In genomic region chr6:148332088-148332487, GRCh38 we compare ENCODE assay signal across 17 cellular contexts.
"Had no signal": no experiment of that assay in that cellular context is flagged by ENCODE, and none has a peak within 500 bp of the region (broad histone marks: within the 10 kb centered on the region; RNA-seq: fewer than 3 reads in every experiment).

No MANE protein-coding gene starts in this region.

- H3K9me3 ChIP-seq: colonic mucosa, esophagus muscularis mucosa, left ventricle myocardium inferior, pancreas, thoracic aorta, upper lobe of right lung had no signal

- H3K27ac Mint-ChIP-seq: activated naive CD8-positive, alpha-beta T cell treated with anti-CD3 and anti-CD28 coated beads for 36 hours; stimulated activated memory B cell treated with anti-CD40 and anti-IgM and Interleukin-4, amounts not matched to agents 10 μg/mL and 1 μg/mL and 100 μg/mL, for 72 hours had no signal

- H3K4me2 ChIP-seq: smooth muscle cell had no signal

- H3K4me3 Mint-ChIP-seq: activated naive CD8-positive, alpha-beta T cell treated with anti-CD3 and anti-CD28 coated beads for 36 hours; stimulated activated memory B cell treated with anti-CD40 and anti-IgM and Interleukin-4, amounts not matched to agents 10 μg/mL and 1 μg/mL and 100 μg/mL, for 72 hours had no signal

- H3K27me3 ChIP-seq: colonic mucosa, esophagus muscularis mucosa, foreskin keratinocyte, pancreas, upper lobe of right lung had no signal

- H3K4me1 Mint-ChIP-seq: activated naive CD8-positive, alpha-beta T cell treated with anti-CD3 and anti-CD28 coated beads for 36 hours; stimulated activated memory B cell treated with anti-CD40 and anti-IgM and Interleukin-4, amounts not matched to agents 10 μg/mL and 1 μg/mL and 100 μg/mL, for 72 hours had no signal

- FAIRE-seq: kidney, pancreas had no signal

- H3K27ac ChIP-seq: colonic mucosa, esophagus muscularis mucosa, foreskin keratinocyte, left ventricle myocardium inferior, pancreas, thoracic aorta, upper lobe of right lung, WERI-Rb-1 had no signal

- H3K4me1 ChIP-seq: colonic mucosa had no signal

- ATAC-seq: foreskin keratinocyte; sciatic nerve; stimulated activated memory B cell treated with anti-CD40 and anti-IgM and Interleukin-4, amounts not matched to agents 10 μg/mL and 1 μg/mL and 100 μg/mL, for 72 hours; upper lobe of right lung had no signal

- H3K9me3 Mint-ChIP-seq: activated naive CD8-positive, alpha-beta T cell treated with anti-CD3 and anti-CD28 coated beads for 36 hours; stimulated activated memory B cell treated with anti-CD40 and anti-IgM and Interleukin-4, amounts not matched to agents 10 μg/mL and 1 μg/mL and 100 μg/mL, for 72 hours had no signal

- H3K36me3 ChIP-seq: colonic mucosa, esophagus muscularis mucosa, left ventricle myocardium inferior, pancreas, thoracic aorta, upper lobe of right lung, WERI-Rb-1 had no signal

- H3K36me3 Mint-ChIP-seq: activated naive CD8-positive, alpha-beta T cell treated with anti-CD3 and anti-CD28 coated beads for 36 hours; stimulated activated memory B cell treated with anti-CD40 and anti-IgM and Interleukin-4, amounts not matched to agents 10 μg/mL and 1 μg/mL and 100 μg/mL, for 72 hours had no signal

- H3K4me3 ChIP-seq: colonic mucosa, esophagus muscularis mucosa, left ventricle myocardium inferior, pancreas, smooth muscle cell, thoracic aorta, upper lobe of right lung had no signal

- DNase-seq: activated CD4-positive, alpha-beta T cell treated with anti-CD3 and anti-CD28 coated beads, Interleukin-2, amount 50 U/mL, for 4 hours; activated naive CD8-positive, alpha-beta T cell treated with anti-CD3 and anti-CD28 coated beads for 36 hours; amygdala; caudate nucleus; colonic mucosa; kidney; left ventricle myocardium inferior; pancreas; stimulated activated CD4-positive, alpha-beta T cell treated with anti-CD3 and anti-CD28 coated beads, Interleukin-4, amount 100 ng/mL, for 4 hours; upper lobe of right lung; WERI-Rb-1 had no signal
